2 cellular contexts compared by ENCODE assay signal in the genomic region with DNA sequence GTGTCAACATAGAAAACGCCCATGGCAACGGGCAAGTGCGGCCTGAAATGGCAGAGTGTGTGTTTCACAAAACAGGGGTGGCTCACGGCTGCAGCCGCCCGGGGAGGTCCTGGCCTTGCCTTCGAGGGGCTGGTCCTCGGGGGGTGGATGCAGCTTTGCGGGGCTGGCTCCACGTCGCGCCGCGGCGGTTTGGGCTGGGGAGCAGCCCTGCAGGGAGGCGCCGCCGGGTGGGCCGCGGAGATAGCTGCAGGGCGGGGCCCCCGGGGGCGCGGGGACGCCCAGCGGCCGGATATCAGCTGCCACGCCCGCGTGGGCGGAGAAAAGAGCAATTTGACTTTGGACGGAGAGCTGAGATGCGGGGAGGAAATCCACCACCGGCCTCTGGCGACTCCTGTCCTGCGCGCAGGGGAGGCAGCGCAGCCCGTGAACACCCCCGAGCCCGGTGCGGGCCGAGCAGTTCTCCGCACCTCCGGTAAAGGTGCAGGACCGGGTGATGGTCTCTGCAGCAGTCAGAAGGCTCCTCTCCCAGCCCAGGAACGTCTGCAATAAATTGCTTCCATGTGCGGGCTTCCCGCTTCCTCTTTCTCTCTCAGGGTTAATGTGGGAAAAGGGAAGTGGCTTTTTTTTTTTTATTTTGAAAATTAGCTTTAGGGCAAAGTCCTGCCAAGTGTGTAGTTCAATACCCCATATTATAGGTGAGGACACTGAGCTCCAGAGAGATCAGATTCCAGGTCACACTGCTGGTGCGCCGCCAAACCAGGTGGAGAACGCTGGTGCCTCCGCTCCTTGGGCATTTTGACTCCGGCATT.
A peak's percentile ranks its signal among the peaks of the same experiment; 100 is the strongest.
TF ChIP-seq lines count a peak whose summit lies in the region.

No MANE protein-coding gene starts in this region.

TF ChIP-seq in Ishikawa, 13 proteins besides CTCF, POLR2A, EP300 and RAD21 (continued from another document):
- TF ChIP-seq, protein P1, sequence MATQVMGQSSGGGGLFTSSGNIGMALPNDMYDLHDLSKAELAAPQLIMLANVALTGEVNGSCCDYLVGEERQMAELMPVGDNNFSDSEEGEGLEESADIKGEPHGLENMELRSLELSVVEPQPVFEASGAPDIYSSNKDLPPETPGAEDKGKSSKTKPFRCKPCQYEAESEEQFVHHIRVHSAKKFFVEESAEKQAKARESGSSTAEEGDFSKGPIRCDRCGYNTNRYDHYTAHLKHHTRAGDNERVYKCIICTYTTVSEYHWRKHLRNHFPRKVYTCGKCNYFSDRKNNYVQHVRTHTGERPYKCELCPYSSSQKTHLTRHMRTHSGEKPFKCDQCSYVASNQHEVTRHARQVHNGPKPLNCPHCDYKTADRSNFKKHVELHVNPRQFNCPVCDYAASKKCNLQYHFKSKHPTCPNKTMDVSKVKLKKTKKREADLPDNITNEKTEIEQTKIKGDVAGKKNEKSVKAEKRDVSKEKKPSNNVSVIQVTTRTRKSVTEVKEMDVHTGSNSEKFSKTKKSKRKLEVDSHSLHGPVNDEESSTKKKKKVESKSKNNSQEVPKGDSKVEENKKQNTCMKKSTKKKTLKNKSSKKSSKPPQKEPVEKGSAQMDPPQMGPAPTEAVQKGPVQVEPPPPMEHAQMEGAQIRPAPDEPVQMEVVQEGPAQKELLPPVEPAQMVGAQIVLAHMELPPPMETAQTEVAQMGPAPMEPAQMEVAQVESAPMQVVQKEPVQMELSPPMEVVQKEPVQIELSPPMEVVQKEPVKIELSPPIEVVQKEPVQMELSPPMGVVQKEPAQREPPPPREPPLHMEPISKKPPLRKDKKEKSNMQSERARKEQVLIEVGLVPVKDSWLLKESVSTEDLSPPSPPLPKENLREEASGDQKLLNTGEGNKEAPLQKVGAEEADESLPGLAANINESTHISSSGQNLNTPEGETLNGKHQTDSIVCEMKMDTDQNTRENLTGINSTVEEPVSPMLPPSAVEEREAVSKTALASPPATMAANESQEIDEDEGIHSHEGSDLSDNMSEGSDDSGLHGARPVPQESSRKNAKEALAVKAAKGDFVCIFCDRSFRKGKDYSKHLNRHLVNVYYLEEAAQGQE (IDR thresholded peaks at IDR 0.05; ENCODE audit: low read depth), result no peak
TF ChIP-seq in Ishikawa: peak in this region for 3.

TF ChIP-seq in SK-N-SH, 30 proteins besides CTCF, POLR2A, EP300 and RAD21 (continued from another document):
- TF ChIP-seq FOXJ3 (CRISPR knock-in tag; IDR thresholded peaks at IDR 0.05) (no peak), CHD2 (IDR thresholded peaks at IDR 0.05; ENCODE audit: low read length, partially characterized antibody) (peak; percentile 5), SMC3 (IDR thresholded peaks at IDR 0.05; ENCODE audit: low read depth, low read length) (0 out of 2 replicates have a peak, but pooled peaks have one; percentile 4), MEF2A (IDR thresholded peaks at IDR 0.05; ENCODE audit: borderline replicate concordance, low read depth) (no peak), JUND (IDR thresholded peaks at IDR 0.05) (no peak), POLR2AphosphoS5 (IDR thresholded peaks at IDR 0.05; ENCODE audit: low read depth, low read length) (peak; percentile 68), TAF1 (IDR thresholded peaks at IDR 0.05; ENCODE audit: borderline replicate concordance, low read depth, low read length) (peak; percentile 36; the same call in 1 of the 2 replicates)
- TF ChIP-seq, protein P2, sequence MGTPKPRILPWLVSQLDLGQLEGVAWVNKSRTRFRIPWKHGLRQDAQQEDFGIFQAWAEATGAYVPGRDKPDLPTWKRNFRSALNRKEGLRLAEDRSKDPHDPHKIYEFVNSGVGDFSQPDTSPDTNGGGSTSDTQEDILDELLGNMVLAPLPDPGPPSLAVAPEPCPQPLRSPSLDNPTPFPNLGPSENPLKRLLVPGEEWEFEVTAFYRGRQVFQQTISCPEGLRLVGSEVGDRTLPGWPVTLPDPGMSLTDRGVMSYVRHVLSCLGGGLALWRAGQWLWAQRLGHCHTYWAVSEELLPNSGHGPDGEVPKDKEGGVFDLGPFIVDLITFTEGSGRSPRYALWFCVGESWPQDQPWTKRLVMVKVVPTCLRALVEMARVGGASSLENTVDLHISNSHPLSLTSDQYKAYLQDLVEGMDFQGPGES (IDR thresholded peaks at IDR 0.05; ENCODE audit: low read depth, low read length), result no peak
- TF ChIP-seq, protein P3, sequence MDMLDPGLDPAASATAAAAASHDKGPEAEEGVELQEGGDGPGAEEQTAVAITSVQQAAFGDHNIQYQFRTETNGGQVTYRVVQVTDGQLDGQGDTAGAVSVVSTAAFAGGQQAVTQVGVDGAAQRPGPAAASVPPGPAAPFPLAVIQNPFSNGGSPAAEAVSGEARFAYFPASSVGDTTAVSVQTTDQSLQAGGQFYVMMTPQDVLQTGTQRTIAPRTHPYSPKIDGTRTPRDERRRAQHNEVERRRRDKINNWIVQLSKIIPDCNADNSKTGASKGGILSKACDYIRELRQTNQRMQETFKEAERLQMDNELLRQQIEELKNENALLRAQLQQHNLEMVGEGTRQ (IDR thresholded peaks at IDR 0.05; ENCODE audit: borderline replicate concordance, low read depth, low read length), result no peak
